In the genomic region with DNA sequence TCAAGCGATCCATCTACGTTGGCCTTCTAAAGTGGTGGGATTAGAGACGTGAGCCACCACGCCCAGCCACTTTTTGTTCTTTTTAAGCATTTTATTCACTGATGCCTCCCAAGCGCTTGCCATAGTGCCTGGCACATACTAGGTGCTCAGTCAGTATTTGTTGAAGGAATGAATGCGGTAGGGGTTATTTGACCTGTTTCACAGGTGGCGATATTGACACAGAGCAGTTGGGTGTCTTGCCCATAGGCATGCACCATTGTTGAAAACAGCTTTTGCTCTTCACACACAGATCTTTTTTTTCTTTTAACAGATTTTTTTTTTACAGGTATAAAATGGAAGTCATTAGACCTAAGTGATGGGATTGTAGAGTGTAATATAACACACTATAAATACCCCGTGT, we compare ENCODE assay signal across 13 cellular contexts.
"Had no signal": no experiment of that assay in that cellular context is flagged by ENCODE, and none has a peak within 500 bp of the region (broad histone marks: within the 10 kb centered on the region; RNA-seq: fewer than 3 reads in every experiment).

No MANE protein-coding gene starts in this region.

- H3K27ac ChIP-seq: hepatocyte, neural progenitor cell, ovary, testis had no signal

- DNase-seq: activated CD8-positive, alpha-beta memory T cell treated with anti-CD3 and anti-CD28 coated beads for 24 hours; activated naive CD4-positive, alpha-beta T cell treated with Interleukin-2 at 50 U/mL for 16 hours; body of pancreas; erythroblast; left ventricle myocardium superior; ovary; stimulated activated CD4-positive, alpha-beta T cell treated with anti-CD3 and anti-CD28 coated beads, Interleukin-4, amount 100 ng/mL, for 1 hour; stimulated activated CD8-positive, alpha-beta memory T cell treated with anti-CD3 and anti-CD28 coated beads, Interleukin-4, amount 100 ng/mL, for 48 hours; testis had no signal

- H3K9me3 Mint-ChIP-seq: central memory CD8-positive, alpha-beta T cell; neural progenitor cell; stimulated activated naive CD8-positive, alpha-beta T cell treated with anti-CD3 and anti-CD28 coated beads, Interleukin-15, Interleukin-2, amounts not matched to agents 100 ng/mL and 50 ng/mL, for 24 hours had no signal

- ATAC-seq: body of pancreas, left ventricle myocardium superior had no signal

- H3K27ac Mint-ChIP-seq: neural progenitor cell; stimulated activated naive CD8-positive, alpha-beta T cell treated with anti-CD3 and anti-CD28 coated beads, Interleukin-15, Interleukin-2, amounts not matched to agents 100 ng/mL and 50 ng/mL, for 24 hours had no signal

- H3K4me3 ChIP-seq: body of pancreas, hepatocyte, neural progenitor cell, ovary, testis had no signal

- H3K4me3 Mint-ChIP-seq: central memory CD8-positive, alpha-beta T cell; neural progenitor cell; stimulated activated naive CD8-positive, alpha-beta T cell treated with anti-CD3 and anti-CD28 coated beads, Interleukin-15, Interleukin-2, amounts not matched to agents 100 ng/mL and 50 ng/mL, for 24 hours had no signal

- H3K9me3 ChIP-seq: body of pancreas, ovary, testis had no signal

- H3K27me3 ChIP-seq: body of pancreas, hepatocyte, neural progenitor cell, ovary, testis had no signal

- H3K36me3 ChIP-seq: neural progenitor cell, ovary had no signal

- H3K27me3 Mint-ChIP-seq: central memory CD8-positive, alpha-beta T cell; stimulated activated naive CD8-positive, alpha-beta T cell treated with anti-CD3 and anti-CD28 coated beads, Interleukin-15, Interleukin-2, amounts not matched to agents 100 ng/mL and 50 ng/mL, for 24 hours had no signal
